In the genomic region with DNA sequence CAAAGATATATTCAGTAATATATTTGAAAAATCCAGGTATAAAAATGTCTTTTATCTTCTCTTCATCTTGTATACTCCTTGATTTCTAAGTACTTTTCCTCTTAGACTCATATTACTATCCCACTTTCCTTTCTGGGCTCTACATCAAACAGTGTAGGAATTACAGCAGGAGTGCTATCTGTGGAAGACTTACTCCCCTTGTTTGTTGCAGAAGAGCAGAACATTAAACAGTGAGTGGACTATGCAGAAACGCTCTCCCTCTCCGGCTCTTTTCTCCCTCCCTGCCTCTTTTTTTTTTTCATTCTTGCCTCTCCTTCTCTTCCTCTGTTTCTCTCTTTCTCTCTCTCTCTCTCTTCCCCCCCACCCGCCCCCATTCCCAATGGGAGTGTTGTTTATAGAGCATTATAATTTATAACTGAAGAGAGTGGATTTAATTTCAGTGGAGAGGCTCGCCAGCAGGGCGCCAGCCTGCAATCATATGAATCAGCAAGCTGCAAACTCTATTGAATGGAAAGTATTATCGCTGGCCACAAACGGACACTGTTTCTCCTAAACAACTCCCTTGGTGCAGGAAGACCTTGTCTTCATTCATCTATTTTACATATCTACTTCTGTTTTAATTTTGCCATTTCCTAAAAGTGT, we compare ENCODE assay signal across 10 cellular contexts.
A peak's percentile ranks its signal among the peaks of the same experiment; 100 is the strongest.
DNase-seq lines count a peak whose midpoint lies in the region; ATAC-seq, FAIRE-seq and TF ChIP-seq lines count a peak whose summit lies in the region.
"Had no signal": no experiment of that assay in that cellular context is flagged by ENCODE, and none has a peak within 500 bp of the region (broad histone marks: within the 10 kb centered on the region; RNA-seq: fewer than 3 reads in every experiment).

No MANE protein-coding gene starts in this region.

- H3K4me1 ChIP-seq in SK-N-SH (ENCODE audit: control insufficient read depth in 1 of 2, insufficient read depth in 2 of 2, low read depth in 1 of 2, low read length in 1 of 2), result peaks cover 45 to 70% of the 10 kb centered on the region in 2 experiments
- H3K4me1 ChIP-seq in vagina, result peaks cover 13% of the 10 kb centered on the region

- peak; percentile 39 for TF ChIP-seq CTCF in SK-N-SH (IDR thresholded peaks at IDR 0.05)
- TF ChIP-seq CTCF in vagina (IDR thresholded peaks at IDR 0.05), result no peak

- FAIRE-seq in GM19239 (lab: Jason Lieb, UNC), result no peak

- H3K9me2 ChIP-seq in SK-N-SH, result no peaks in the 10 kb centered on the region

- H3K79me2 ChIP-seq in SK-N-SH (ENCODE audit: insufficient read depth), result peaks cover 14% of the 10 kb centered on the region

- peak overlapping the region; percentile 76 for H3K4me2 ChIP-seq in SK-N-SH

- no peak for TF ChIP-seq POLR2A in vagina (IDR thresholded peaks at IDR 0.05)

- no peaks in the 10 kb centered on the region for H3K9me3 ChIP-seq in SK-N-SH
- no peaks in the 10 kb centered on the region for H3K9me3 ChIP-seq in vagina

- H3F3A ChIP-seq in SK-N-SH (replicated peaks; ENCODE audit: insufficient read depth), result peaks cover 52% of the 10 kb centered on the region

- TF ChIP-seq EP300 in SK-N-SH (IDR thresholded peaks at IDR 0.05; ENCODE audit: borderline replicate concordance in 1 of 2, low read depth in 1 of 2, low read length in 1 of 2), result peak; percentile 85 to 91

- H3K27ac ChIP-seq in SK-N-SH (ENCODE audit: low read depth in 2 of 2, low read length in 1 of 2) (peak overlapping the region; percentile 91 to 100), vagina (peak overlapping the region; percentile 3)

- DNase-seq in left ventricle myocardium superior (no peak), Right ventricle myocardium inferior (ENCODE audit: missing footprints) (no peak), SK-N-SH (peak; percentile 54), head of caudate nucleus (peak in 31 of 42 donors; percentile 6 to 72 (median 30)), vagina (ENCODE audit: extremely low spot score in 2 of 2) (no peak), GM19239 (ENCODE audit: insufficient read length, low spot score) (no peak)
- DNase-seq: DND-41, T-helper 17 cell had no signal

- H4K20me1 ChIP-seq in SK-N-SH (ENCODE audit: insufficient read depth), result no peaks in the 10 kb centered on the region

- peak overlapping the region; percentile 77 for H3K9ac ChIP-seq in SK-N-SH

- H3K4me3 ChIP-seq in SK-N-SH (ENCODE audit: low read depth in 2 of 2, low read length in 1 of 2) (peak overlapping the region; percentile 48 to 56), vagina (no peak overlapping the region)

- H3K27me3 ChIP-seq in SK-N-SH (ENCODE audit: insufficient read depth), result no peaks in the 10 kb centered on the region
- no peaks in the 10 kb centered on the region for H3K27me3 ChIP-seq in vagina

- POLR2A ChIA-PET in SK-N-SH (lab: Yijun Ruan, JAX), result interaction anchor here (1.0 to 1.7 kb wide), 3 partner anchors 18 to 240 kb away, joined by 3 to 7 read pairs (median 4); no protein-coding TSS in a partner anchor

- peak overlapping the region; percentile 75 for H2AFZ ChIP-seq in SK-N-SH (ENCODE audit: low read depth)

- TF ChIP-seq RAD21 in SK-N-SH (IDR thresholded peaks at IDR 0.05; ENCODE audit: low read length), result peak; percentile 39

- ATAC-seq in left ventricle myocardium superior (peak; percentile 41), Right ventricle myocardium inferior (no peak), GM18868 (IDR thresholded peaks at IDR 0.05; ENCODE audit: unreplicated experiment) (no peak), HG03159 (IDR thresholded peaks at IDR 0.05; ENCODE audit: unreplicated experiment) (no peak)
- ATAC-seq: T-helper 17 cell had no signal

- CTCF ChIA-PET in SK-N-SH (lab: Yijun Ruan, JAX), result interaction anchor here (1.0 to 2.4 kb wide), 14 partner anchors 12 to 437 kb away, joined by 3 to 9 read pairs (median 4); no protein-coding TSS in a partner anchor

- 1% methylated on average over 7 of the region's 7 CpGs for WGBS in SK-N-SH (ENCODE audit: low lambda C conversion rate)

- intact Hi-C loops in left ventricle myocardium superior (cut with micrococcal nuclease), result no loop called here
- intact Hi-C loops in Right ventricle myocardium inferior (cut with DNase I), result no loop called here
- intact Hi-C loops in head of caudate nucleus (cut with DNase I), result no loop called here
- intact Hi-C loops in vagina (cut with DNase I), result no loop called here

- H3K36me3 ChIP-seq in SK-N-SH (replicated peaks in 1 of 2; ENCODE audit: control insufficient read depth in 1 of 2, insufficient read depth in 2 of 2, low read length in 1 of 2) (no peaks in the 10 kb centered on the region), vagina (no peaks in the 10 kb centered on the region)

TF ChIP-seq in SK-N-SH, 30 proteins besides CTCF, POLR2A, EP300 and RAD21 (continues in another document):
- TF ChIP-seq YY1 (IDR thresholded peaks at IDR 0.05; ENCODE audit: low read depth), result no peak
- TF ChIP-seq FOSL2 (IDR thresholded peaks at IDR 0.05; ENCODE audit: borderline replicate concordance, low read depth), result peak; percentile 54; the same call in 1 of the 2 replicates
- peak; percentile 28 for TF ChIP-seq GATA2 (CRISPR knock-in tag; IDR thresholded peaks at IDR 0.05)
- peak; percentile 12; the same call in 1 of the 2 replicates for TF ChIP-seq MEF2A (IDR thresholded peaks at IDR 0.05; ENCODE audit: borderline replicate concordance, low read depth)
- TF ChIP-seq USF1 (IDR thresholded peaks at IDR 0.05; ENCODE audit: borderline replicate concordance, low read depth), result no peak
- no peak for TF ChIP-seq RFX5 (IDR thresholded peaks at IDR 0.05; ENCODE audit: low read length)
- peak; percentile 69; the same call in 1 of the 2 replicates for TF ChIP-seq SIN3A (IDR thresholded peaks at IDR 0.05; ENCODE audit: borderline replicate concordance, low read depth, low read length)
- peak; percentile 28 for TF ChIP-seq RCOR1 (IDR thresholded peaks at IDR 0.05; ENCODE audit: low read length)
- TF ChIP-seq TEAD4 (IDR thresholded peaks at IDR 0.05; ENCODE audit: borderline replicate concordance, insufficient read depth), result peak; percentile 56; the same call in 1 of the 2 replicates
- TF ChIP-seq MAX (IDR thresholded peaks at IDR 0.05; ENCODE audit: low read depth), result peak; percentile 73; the same call in 1 of the 2 replicates
- TF ChIP-seq TCF12 (IDR thresholded peaks at IDR 0.05), result peak; percentile 86
- peak; percentile 65 for TF ChIP-seq JUND (IDR thresholded peaks at IDR 0.05)
- TF ChIP-seq NFIC (IDR thresholded peaks at IDR 0.05; ENCODE audit: borderline replicate concordance), result peak; percentile 53; the same call in 1 of the 2 replicates
- TF ChIP-seq RXRA (IDR thresholded peaks at IDR 0.05; ENCODE audit: borderline replicate concordance, low read depth), result peak; percentile 25; the same call in 1 of the 2 replicates
- TF ChIP-seq, protein P1, sequence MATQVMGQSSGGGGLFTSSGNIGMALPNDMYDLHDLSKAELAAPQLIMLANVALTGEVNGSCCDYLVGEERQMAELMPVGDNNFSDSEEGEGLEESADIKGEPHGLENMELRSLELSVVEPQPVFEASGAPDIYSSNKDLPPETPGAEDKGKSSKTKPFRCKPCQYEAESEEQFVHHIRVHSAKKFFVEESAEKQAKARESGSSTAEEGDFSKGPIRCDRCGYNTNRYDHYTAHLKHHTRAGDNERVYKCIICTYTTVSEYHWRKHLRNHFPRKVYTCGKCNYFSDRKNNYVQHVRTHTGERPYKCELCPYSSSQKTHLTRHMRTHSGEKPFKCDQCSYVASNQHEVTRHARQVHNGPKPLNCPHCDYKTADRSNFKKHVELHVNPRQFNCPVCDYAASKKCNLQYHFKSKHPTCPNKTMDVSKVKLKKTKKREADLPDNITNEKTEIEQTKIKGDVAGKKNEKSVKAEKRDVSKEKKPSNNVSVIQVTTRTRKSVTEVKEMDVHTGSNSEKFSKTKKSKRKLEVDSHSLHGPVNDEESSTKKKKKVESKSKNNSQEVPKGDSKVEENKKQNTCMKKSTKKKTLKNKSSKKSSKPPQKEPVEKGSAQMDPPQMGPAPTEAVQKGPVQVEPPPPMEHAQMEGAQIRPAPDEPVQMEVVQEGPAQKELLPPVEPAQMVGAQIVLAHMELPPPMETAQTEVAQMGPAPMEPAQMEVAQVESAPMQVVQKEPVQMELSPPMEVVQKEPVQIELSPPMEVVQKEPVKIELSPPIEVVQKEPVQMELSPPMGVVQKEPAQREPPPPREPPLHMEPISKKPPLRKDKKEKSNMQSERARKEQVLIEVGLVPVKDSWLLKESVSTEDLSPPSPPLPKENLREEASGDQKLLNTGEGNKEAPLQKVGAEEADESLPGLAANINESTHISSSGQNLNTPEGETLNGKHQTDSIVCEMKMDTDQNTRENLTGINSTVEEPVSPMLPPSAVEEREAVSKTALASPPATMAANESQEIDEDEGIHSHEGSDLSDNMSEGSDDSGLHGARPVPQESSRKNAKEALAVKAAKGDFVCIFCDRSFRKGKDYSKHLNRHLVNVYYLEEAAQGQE (IDR thresholded peaks at IDR 0.05; ENCODE audit: low read depth, low read length), result 0 out of 2 replicates have a peak, but pooled peaks have one; percentile 32
- no peak for TF ChIP-seq ELF1 (IDR thresholded peaks at IDR 0.05)
- peak; percentile 65 for TF ChIP-seq MXI1 (IDR thresholded peaks at IDR 0.05; ENCODE audit: low read depth, low read length)
- peak; percentile 23 for TF ChIP-seq SMC3 (IDR thresholded peaks at IDR 0.05; ENCODE audit: low read depth, low read length)
- peak; percentile 79 for TF ChIP-seq PBX3 (IDR thresholded peaks at IDR 0.05)

Comparison
In these comparisons a context has a peak if more than half of its experiments do, and no peak if none do; other contexts are left out.
1. DNase-seq: peak in SK-N-SH (single experiment) and head of caudate nucleus (31 of 42); none in left ventricle myocardium superior (single experiment), Right ventricle myocardium inferior (single experiment), vagina (0 of 2) and GM19239 (single experiment).
2. H3K4me3 ChIP-seq: peak in SK-N-SH (2 of 2); none in vagina (0 of 2).